ENCODE assay signal across 13 cellular contexts in the genomic region with DNA sequence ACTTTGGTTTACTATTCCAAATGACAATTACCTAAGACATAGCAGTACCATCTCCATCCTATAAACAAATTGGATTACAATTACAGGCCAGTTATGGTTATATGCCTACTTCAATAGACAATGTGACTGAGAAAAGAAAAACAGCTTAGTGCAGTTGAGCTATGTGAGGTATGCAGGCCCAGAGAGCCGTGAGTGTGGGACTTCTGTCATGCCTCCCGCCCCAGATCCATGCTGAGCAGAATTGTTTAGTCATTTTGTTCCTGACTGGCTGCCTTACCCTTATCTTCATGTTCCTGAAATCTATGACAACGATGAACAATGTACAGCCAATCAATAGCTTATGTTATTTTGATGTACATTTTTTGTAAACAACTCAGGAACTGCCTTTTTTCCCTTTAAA. TPM values are rescaled to one million over a fixed set of nuclear protein-coding genes. Genes with fewer than 3 reads are reported as not detected.
DNase-seq lines count a peak whose midpoint lies in the region; ATAC-seq and TF ChIP-seq lines count a peak whose summit lies in the region.
"Had no signal": no experiment of that assay in that cellular context is flagged by ENCODE, and none has a peak within 500 bp of the region (broad histone marks: within the 10 kb centered on the region; RNA-seq: fewer than 3 reads in every experiment).

No MANE protein-coding gene starts in this region.

- H3K9me3 Mint-ChIP-seq in HFFc6 (no peaks in the 10 kb centered on the region), mesothelial cell of epicardium (no peaks in the 10 kb centered on the region)

- H3K4me1 ChIP-seq in A673 (ENCODE audit: insufficient read depth, low read length, poor library complexity, severe bottlenecking) (peaks cover 9% of the 10 kb centered on the region), esophagus muscularis mucosa (peaks cover 10 to 44% (median 24%) of the 10 kb centered on the region in 4 donors)
- H3K4me1 ChIP-seq: BE2C had no signal

- no peak overlapping the region for H3K4me3 Mint-ChIP-seq in HFFc6
- H3K4me3 Mint-ChIP-seq in mesothelial cell of epicardium, result no peak overlapping the region

- DNase-seq in A673 (ENCODE audit: low spot score), result peak; percentile 48
- DNase-seq in HFFc6, result peak; percentile 56
- no peak for DNase-seq in esophagus muscularis mucosa (ENCODE audit: extremely low spot score)
- DNase-seq in mesothelial cell of epicardium (ENCODE audit: low spot score in 2 of 2, unreplicated experiment in 2 of 2), result no peak
- no peak for DNase-seq in NCI-H2029 (lab: John Stamatoyannopoulos, UW)
- DNase-seq in putamen (ENCODE audit: low spot score), result no peak
- no peak for DNase-seq in dermis blood vessel endothelial cell
- DNase-seq: activated CD4-positive, alpha-beta T cell treated with anti-CD3 and anti-CD28 coated beads for 4 hours; activated naive CD4-positive, alpha-beta T cell treated with anti-CD3 and anti-CD28 coated beads, Interleukin-2, amount 50 U/mL, for 16 hours; BE2C; NCI-H1930 had no signal

- no peak for TF ChIP-seq POLR2A in esophagus muscularis mucosa (IDR thresholded peaks at IDR 0.05; ENCODE audit: low read depth)

- no peaks in the 10 kb centered on the region for H3K27me3 ChIP-seq in A673 (replicated peaks; ENCODE audit: insufficient read depth, low read depth, low read length, poor library complexity)
- H3K27me3 ChIP-seq in esophagus muscularis mucosa, result no peaks in the 10 kb centered on the region
- H3K27me3 ChIP-seq: BE2C had no signal

- no peaks in the 10 kb centered on the region for H3K9me3 ChIP-seq in A673 (ENCODE audit: low read depth, low read length, poor library complexity, severe bottlenecking)
- no peaks in the 10 kb centered on the region for H3K9me3 ChIP-seq in esophagus muscularis mucosa
- H3K9me3 ChIP-seq: BE2C had no signal

- intact Hi-C loops in A673 (cut with micrococcal nuclease; ENCODE audit: unreplicated experiment), result no loop called here
- intact Hi-C loops in esophagus muscularis mucosa (cut with DNase I), result no loop called here

- peaks cover 2% of the 10 kb centered on the region for H3K27me3 Mint-ChIP-seq in HFFc6 (ENCODE audit: insufficient read depth)
- no peaks in the 10 kb centered on the region for H3K27me3 Mint-ChIP-seq in mesothelial cell of epicardium (ENCODE audit: low read depth)

- WGBS in esophagus muscularis mucosa, result 41% methylated on average over 3 of the region's 3 CpGs

- TF ChIP-seq EP300 in esophagus muscularis mucosa (IDR thresholded peaks at IDR 0.05), result no peak

- POLR2A ChIA-PET in A673 (lab: Charles Lee; ENCODE audit: low non-redundant PET), result no interaction called here

- BruUV-seq in A673 (replicated peaks; lab: Mats Ljungman, UMichigan), result no TSS peak

- ATAC-seq in HG02759 (IDR thresholded peaks at IDR 0.05; ENCODE audit: unreplicated experiment), result no peak
- ATAC-seq: left lobe of liver had no signal

- H3K27ac ChIP-seq in A673 (ENCODE audit: low read depth, low read length, poor library complexity, severe bottlenecking), result peak overlapping the region; percentile 46
- peak overlapping the region; percentile 63 to 79 (median 71) for H3K27ac ChIP-seq in esophagus muscularis mucosa (replicated peaks in 1 of 4)

- H3K4me3 ChIP-seq in A673 (ENCODE audit: low read depth, low read length, poor library complexity, severe bottlenecking) (no peak overlapping the region), esophagus muscularis mucosa (no peak overlapping the region)

- H3K4me1 Mint-ChIP-seq in HFFc6 (ENCODE audit: low read depth) (peaks cover 25% of the 10 kb centered on the region), mesothelial cell of epicardium (peaks cover 12% of the 10 kb centered on the region)

- H3K36me3 Mint-ChIP-seq in HFFc6 (ENCODE audit: low read depth) (peaks cover 27% of the 10 kb centered on the region), mesothelial cell of epicardium (peaks cover 13% of the 10 kb centered on the region)

- H3K36me3 ChIP-seq in A673 (ENCODE audit: insufficient read depth, low read length, poor library complexity, severe bottlenecking), result peaks cover 3% of the 10 kb centered on the region
- peaks cover 0 to 13% (median 10%) of the 10 kb centered on the region in 4 donors for H3K36me3 ChIP-seq in esophagus muscularis mucosa

- peak overlapping the region; percentile 51 for H3K27ac Mint-ChIP-seq in HFFc6
- H3K27ac Mint-ChIP-seq in mesothelial cell of epicardium, result peak overlapping the region; percentile 88

- TF ChIP-seq CTCF in A673 (conservative IDR thresholded peaks at IDR 0.05; ENCODE audit: low read depth, low read length), result no peak
- no peak for TF ChIP-seq CTCF in HFFc6 (IDR thresholded peaks at IDR 0.05)
- TF ChIP-seq CTCF in esophagus muscularis mucosa (IDR thresholded peaks at IDR 0.05), result no peak
- no peak for TF ChIP-seq CTCF in mesothelial cell of epicardium (IDR thresholded peaks at IDR 0.05; ENCODE audit: unreplicated experiment)

- CTCF ChIA-PET in A673 (lab: Charles Lee), result no interaction called here

RNA-seq across cellular contexts. Expression of a gene that starts 21.7 kb away (rescaled TPM):
- total RNA-seq in A673 (2021), result 101 and 104 TPM in 2 replicates
- total RNA-seq in HFFc6 (2021; fragmentation: NEBNext Ultra II Directional; extraction: Animal tissue kit (Norgen Biotek cat#: 25700)), result 10 to 100 TPM; 81.5 to 88.1 (median 83.5) TPM
- total RNA-seq in esophagus muscularis mucosa, result 10 to 100 TPM; 35.6 to 43.1 (median 38.2) TPM
- total RNA-seq in mesothelial cell of epicardium, result 90.2 to 95.9 TPM (median 94.8 TPM) in 3 replicates
- total RNA-seq in dermis blood vessel endothelial cell, result 23.5 and 33.4 TPM in 2 replicates

Comparison
In these comparisons a context has a peak if more than half of its experiments do, and no peak if none do; other contexts are left out.
1. DNase-seq: peak in A673 (single experiment) and HFFc6 (single experiment); none in esophagus muscularis mucosa (single experiment), mesothelial cell of epicardium (0 of 2), NCI-H2029 (single experiment), putamen (single experiment) and dermis blood vessel endothelial cell (single experiment).